3 cellular contexts compared by ENCODE assay signal in the genomic region with DNA sequence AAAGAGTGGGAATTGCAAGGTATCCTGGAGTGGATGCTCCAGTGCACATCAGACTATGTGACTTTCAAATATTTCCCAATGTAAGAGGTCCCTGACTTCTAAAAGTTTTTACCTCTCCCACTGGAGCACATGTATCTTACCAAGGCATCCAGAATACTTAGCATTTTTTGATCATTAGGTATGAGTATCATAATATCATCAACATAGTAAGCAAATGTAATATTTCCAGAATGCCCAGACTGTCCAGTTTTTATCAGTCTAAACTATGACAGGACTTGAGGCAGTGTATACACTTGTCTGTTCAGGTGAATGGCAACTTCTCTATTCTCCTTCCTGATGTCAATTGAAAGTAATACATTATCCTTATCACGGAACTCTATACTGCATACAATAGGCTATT.
"Had no signal": no experiment of that assay in that cellular context is flagged by ENCODE, and none has a peak within 500 bp of the region (broad histone marks: within the 10 kb centered on the region; RNA-seq: fewer than 3 reads in every experiment).

No MANE protein-coding gene starts in this region.

- DNase-seq: GDM1, GF-D8 had no signal

- ATAC-seq: GM12878 had no signal

- H3K4me3 ChIP-seq: GM12878 had no signal
